In the genomic region with DNA sequence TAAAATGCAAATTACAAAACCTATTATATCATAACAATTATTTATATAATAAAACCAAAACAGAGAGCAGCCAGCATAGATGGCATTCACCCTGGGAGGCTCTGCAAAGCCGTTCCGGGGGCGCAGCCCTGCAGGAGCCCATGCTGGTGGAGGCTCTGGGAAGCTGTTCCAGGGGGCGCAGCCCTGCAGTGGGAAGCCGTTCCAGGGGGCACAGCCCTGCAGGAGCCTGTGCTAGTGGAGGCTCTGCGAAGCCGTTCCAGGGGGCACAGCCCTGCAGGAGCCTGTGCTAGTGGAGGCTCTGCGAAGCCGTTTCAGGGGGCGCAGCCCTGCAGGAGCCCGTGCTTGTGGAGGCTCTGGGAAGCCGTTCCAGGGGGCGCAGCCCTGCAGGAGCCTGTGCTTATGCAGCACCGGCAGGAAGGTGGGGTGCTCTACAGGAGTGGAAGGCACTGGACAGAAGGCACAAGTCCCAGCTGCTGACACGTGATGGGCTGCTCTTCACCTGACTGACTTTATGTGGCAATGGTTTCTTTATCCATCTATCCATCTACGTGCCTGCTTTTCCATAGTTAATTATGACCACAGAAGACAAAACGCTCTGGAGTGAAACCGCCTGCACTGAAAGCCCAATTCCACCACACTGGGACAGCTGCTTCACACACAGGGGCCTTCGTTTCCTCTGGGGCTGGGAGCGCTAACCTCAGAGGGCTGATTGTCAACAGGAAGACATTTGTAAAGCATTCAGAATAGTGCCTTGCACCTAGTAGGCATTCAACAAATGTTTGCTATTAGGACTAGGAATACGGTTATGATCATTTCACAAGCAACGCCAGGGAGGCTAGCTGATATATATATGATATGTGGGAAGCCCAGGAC, we compare ENCODE assay signal across 15 cellular contexts. TPM values are rescaled to one million over a fixed set of nuclear protein-coding genes. Genes with fewer than 3 reads are reported as not detected.
DNase-seq lines count a peak whose midpoint lies in the region; ATAC-seq and TF ChIP-seq lines count a peak whose summit lies in the region.
"Had no signal": no experiment of that assay in that cellular context is flagged by ENCODE, and none has a peak within 500 bp of the region (broad histone marks: within the 10 kb centered on the region; RNA-seq: fewer than 3 reads in every experiment).

No MANE protein-coding gene starts in this region.

- no peak overlapping the region for H3K4me3 ChIP-seq in heart right ventricle
- no peak overlapping the region for H3K4me3 ChIP-seq in endodermal cell (ENCODE audit: low read length)
- no peak overlapping the region for H3K4me3 ChIP-seq in thymus (ENCODE audit: low read length)
- H3K4me3 ChIP-seq: gastroesophageal sphincter had no signal

- intact Hi-C loops in Right ventricle myocardium inferior (cut with DNase I) (no loop called here), heart right ventricle (cut with DNase I) (no loop called here)

- ATAC-seq in Right ventricle myocardium inferior (no peak), heart right ventricle (no peak), HG02885 (IDR thresholded peaks at IDR 0.05; ENCODE audit: poor library complexity, unreplicated experiment) (no peak), GM19395 (IDR thresholded peaks at IDR 0.05; ENCODE audit: unreplicated experiment) (no peak)
- ATAC-seq: gastroesophageal sphincter had no signal

- H3K36me3 Mint-ChIP-seq in T-helper 2 cell treated with Interferon-gamma antibody and Interleukin-4, amounts not matched to agents 5 μg/mL and 100 μg/mL, for 36 hours (ENCODE audit: low read depth) = peaks cover 56% of the 10 kb centered on the region
- peaks cover 76% of the 10 kb centered on the region for H3K36me3 Mint-ChIP-seq in endodermal cell (ENCODE audit: low read depth)

- H3K27ac ChIP-seq in heart right ventricle = peak overlapping the region in 1 of 10 donors; percentile 85
- no peak overlapping the region for H3K27ac ChIP-seq in endodermal cell (ENCODE audit: low read depth, low read length)
- peak overlapping the region; percentile 36 for H3K27ac ChIP-seq in thymus (ENCODE audit: low read depth)
- H3K27ac ChIP-seq: gastroesophageal sphincter had no signal

- H3K27me3 Mint-ChIP-seq in T-helper 2 cell treated with Interferon-gamma antibody and Interleukin-4, amounts not matched to agents 5 μg/mL and 100 μg/mL, for 36 hours (ENCODE audit: low read depth) = no peaks in the 10 kb centered on the region
- H3K27me3 Mint-ChIP-seq in endodermal cell (ENCODE audit: insufficient read depth) = no peaks in the 10 kb centered on the region
- H3K27me3 Mint-ChIP-seq: brain had no signal

- H3K36me3 ChIP-seq in heart right ventricle (peaks cover 0 to 82% (median 27%) of the 10 kb centered on the region in 9 donors), endodermal cell (ENCODE audit: control insufficient read depth, insufficient read depth, low read length) (peaks cover 87% of the 10 kb centered on the region), thymus (ENCODE audit: control insufficient read depth, insufficient read depth) (peaks cover 53% of the 10 kb centered on the region)

- H3K27ac Mint-ChIP-seq in T-helper 2 cell treated with Interferon-gamma antibody and Interleukin-4, amounts not matched to agents 5 μg/mL and 100 μg/mL, for 36 hours = peak overlapping the region; percentile 82
- H3K27ac Mint-ChIP-seq in endodermal cell = peak overlapping the region; percentile 28

- WGBS in heart right ventricle, 2 donors = 92 to 94% methylated on average over 22 of the region's 22 CpGs
- WGBS in endodermal cell (ENCODE audit: insufficient coverage in 1 of 2, insufficient read length in 1 of 2), 2 experiments = 92 to 93% methylated on average over 9 to 22 of the region's 22 CpGs
- whole genome bisulfite sequencing in thymus = 71% methylated on average over 22 of the region's 22 CpGs

- no peak overlapping the region for H3K9ac ChIP-seq in endodermal cell (ENCODE audit: extremely low read depth, low read length, poor library complexity, severe bottlenecking)

- H3K4me3 Mint-ChIP-seq in T-helper 2 cell treated with Interferon-gamma antibody and Interleukin-4, amounts not matched to agents 5 μg/mL and 100 μg/mL, for 36 hours = peak overlapping the region; percentile 64
- H3K4me3 Mint-ChIP-seq in endodermal cell = no peak overlapping the region
- H3K4me3 Mint-ChIP-seq: brain had no signal

- peaks cover 25% of the 10 kb centered on the region for H3K4me1 Mint-ChIP-seq in T-helper 2 cell treated with Interferon-gamma antibody and Interleukin-4, amounts not matched to agents 5 μg/mL and 100 μg/mL, for 36 hours (ENCODE audit: low read depth)
- H3K4me1 Mint-ChIP-seq in endodermal cell = peaks cover 35% of the 10 kb centered on the region

- H3K9me3 ChIP-seq in heart right ventricle (no peaks in the 10 kb centered on the region), endodermal cell (ENCODE audit: control insufficient read depth, low read length) (no peaks in the 10 kb centered on the region), thymus (ENCODE audit: control insufficient read depth) (no peaks in the 10 kb centered on the region)
- H3K9me3 ChIP-seq: gastroesophageal sphincter had no signal

- TF ChIP-seq CTCF in heart right ventricle (IDR thresholded peaks at IDR 0.05) = no peak
- TF ChIP-seq CTCF in endodermal cell (conservative IDR thresholded peaks at IDR 0.05) = no peak

- no peaks in the 10 kb centered on the region for H3K9me3 Mint-ChIP-seq in T-helper 2 cell treated with Interferon-gamma antibody and Interleukin-4, amounts not matched to agents 5 μg/mL and 100 μg/mL, for 36 hours
- H3K9me3 Mint-ChIP-seq in endodermal cell = peaks cover 3% of the 10 kb centered on the region
- H3K9me3 Mint-ChIP-seq: brain had no signal

- DNase-seq in Right ventricle myocardium inferior (ENCODE audit: missing footprints) = peak; percentile 21
- no peak for DNase-seq in heart right ventricle
- no peak for DNase-seq in T-helper 2 cell treated with Interferon-gamma antibody and Interleukin-4, amounts not matched to agents 5 μg/mL and 100 μg/mL, for 36 hours (ENCODE audit: low spot score)
- no peak for DNase-seq in endodermal cell
- DNase-seq in NCI-H2171 treated with DMSO at 0.1 percent for 48 hours (lab: John Stamatoyannopoulos, UW) = no peak
- DNase-seq: Karpas-422; NCI-H1694; stimulated activated CD4-positive, alpha-beta T cell treated with anti-CD3 and anti-CD28 coated beads, Interleukin-1b, Interleukin-23, amount 100 ng/mL, for 48 hours had no signal

- H3K4me1 ChIP-seq in heart right ventricle (peaks cover 0 to 35% (median 13%) of the 10 kb centered on the region in 9 donors), endodermal cell (ENCODE audit: control insufficient read depth, insufficient read depth, low read length) (peaks cover 12% of the 10 kb centered on the region), thymus (ENCODE audit: control insufficient read depth, insufficient read depth, low read length) (peaks cover 5% of the 10 kb centered on the region)
- H3K4me1 ChIP-seq: gastroesophageal sphincter had no signal

- no peaks in the 10 kb centered on the region for H3K27me3 ChIP-seq in heart right ventricle
- no peaks in the 10 kb centered on the region for H3K27me3 ChIP-seq in endodermal cell (ENCODE audit: control insufficient read depth, insufficient read depth, low read length, poor library complexity, severe bottlenecking)
- H3K27me3 ChIP-seq in thymus (ENCODE audit: control insufficient read depth, insufficient read depth) = no peaks in the 10 kb centered on the region
- H3K27me3 ChIP-seq: gastroesophageal sphincter had no signal

RNA-seq across cellular contexts. Expression of a gene that starts 23.7 kb away (rescaled TPM):
- total RNA-seq in Right ventricle myocardium inferior = 57.2 TPM
- total RNA-seq in heart right ventricle = 10 to 100 TPM; 42.3 to 74.0 (median 47.3) TPM
- polyA plus RNA-seq in heart right ventricle = 10 to 100 TPM; 38.9 to 60.1 TPM
- total RNA-seq in endodermal cell = 10 to 100 TPM; 70.5 to 71.7 TPM
- 55.5 TPM for polyA plus RNA-seq in endodermal cell (2013, experiment 1 of 2)
- 54.2 TPM for polyA plus RNA-seq in endodermal cell (2013, experiment 2 of 2)
- polyA plus RNA-seq in thymus = 63.3 TPM

RNA-seq across cellular contexts. Expression of a gene that starts 24.6 kb away (rescaled TPM):
- total RNA-seq in Right ventricle myocardium inferior = 143 TPM
- 100 to 1,000 TPM in 9 of 10 donors, 10 to 100 TPM in 1; 84.7 to 141 (median 112) TPM for total RNA-seq in heart right ventricle
- polyA plus RNA-seq in heart right ventricle = 10 to 100 TPM; 35.8 to 46.1 TPM
- 10 to 100 TPM; 92.9 to 99.4 TPM for total RNA-seq in endodermal cell
- polyA plus RNA-seq in endodermal cell (2013, experiment 1 of 2) = 64.6 TPM
- 64.5 TPM for polyA plus RNA-seq in endodermal cell (2013, experiment 2 of 2)
- 57.3 TPM for polyA plus RNA-seq in thymus

RNA-seq across cellular contexts. Expression of a gene that starts 26.4 kb away (rescaled TPM):
- total RNA-seq in Right ventricle myocardium inferior (not detected), heart right ventricle (under 1 TPM in 1 of 10 donors, not detected in 9; 0.20 TPM), endodermal cell (under 1 TPM; 0.40 to 0.84 TPM)
- polyA plus RNA-seq in heart right ventricle (under 1 TPM in 1 of 2 donors, not detected in 1; 0.03 TPM), thymus (0.07 TPM)
- 0.53 TPM for polyA plus RNA-seq in endodermal cell (2013, experiment 1 of 2)
- not detected for polyA plus RNA-seq in endodermal cell (2013, experiment 2 of 2)
- total RNA-seq: Daoy, gastroesophageal sphincter, urinary bladder had no signal
- polyA plus RNA-seq: urinary bladder had no signal
